Comparison of ENCODE assay signal across 8 cellular contexts in the genomic region with DNA sequence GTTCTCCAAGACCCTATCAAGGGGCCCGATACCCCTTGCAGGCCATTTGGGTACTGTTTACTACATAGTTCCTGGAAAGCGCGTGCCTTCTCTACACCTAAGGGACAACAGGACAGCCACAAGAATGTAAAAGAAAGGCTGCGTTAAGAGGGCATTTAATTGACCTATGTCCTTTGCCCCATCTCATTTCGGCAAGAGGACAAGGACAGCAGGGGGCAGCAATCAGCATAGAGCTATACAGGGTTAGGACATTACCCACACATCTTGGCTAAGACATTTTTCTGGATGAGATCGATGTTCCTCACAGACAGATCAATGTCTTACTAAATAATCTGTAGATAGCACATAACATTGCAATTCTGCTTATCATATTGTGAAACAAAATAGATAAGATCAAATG. TPM values are rescaled to one million over a fixed set of nuclear protein-coding genes. Genes with fewer than 3 reads are reported as not detected.
DNase-seq lines count a peak whose midpoint lies in the region; ATAC-seq and TF ChIP-seq lines count a peak whose summit lies in the region.

No MANE protein-coding gene starts in this region.

- H3K27me3 ChIP-seq in transverse colon = peaks cover 13% of the 10 kb centered on the region

- no peaks in the 10 kb centered on the region for H3K36me3 Mint-ChIP-seq in activated T-cell treated with anti-CD3 and anti-CD28 coated beads, Interleukin-2, amount 50 U/mL, for 72 hours (ENCODE audit: insufficient read depth in 2 of 2)
- H3K36me3 Mint-ChIP-seq in immature natural killer cell = no peaks in the 10 kb centered on the region

- H3K4me3 Mint-ChIP-seq in activated T-cell treated with anti-CD3 and anti-CD28 coated beads, Interleukin-2, amount 50 U/mL, for 72 hours = no peak overlapping the region
- H3K4me3 Mint-ChIP-seq in immature natural killer cell = no peak overlapping the region

- DNase-seq in activated CD4-positive, alpha-beta T cell treated with anti-CD3 and anti-CD28 coated beads for 24 hours (ENCODE audit: low read depth in 2 of 2) = peak; percentile 17 to 28
- DNase-seq in activated CD4-positive, alpha-beta T cell treated with anti-CD3 and anti-CD28 coated beads for 1 hour = no peak
- DNase-seq in NCI-H82 treated with DMSO at 0.1 percent for 48 hours (lab: John Stamatoyannopoulos, UW; ENCODE audit: unreplicated experiment) = peak; percentile 19
- peak; percentile 46 to 61 for DNase-seq in activated T-cell treated with anti-CD3 and anti-CD28 coated beads, Interleukin-2, amount 50 U/mL, for 72 hours
- DNase-seq in immature natural killer cell = peak in 2 of 3 donors; percentile 11 to 21
- DNase-seq in transverse colon = peak; percentile 51
- DNase-seq in NCI-H2081 treated with DMSO at 0.1 percent for 48 hours (lab: John Stamatoyannopoulos, UW) = no peak

- TF ChIP-seq POLR2A in transverse colon (IDR thresholded peaks at IDR 0.05) = no peak

- H3K27ac ChIP-seq in transverse colon = no peak overlapping the region

- no peak for TF ChIP-seq EP300 in transverse colon (IDR thresholded peaks at IDR 0.05; ENCODE audit: low read depth)

- H3K9me3 Mint-ChIP-seq in activated T-cell treated with anti-CD3 and anti-CD28 coated beads, Interleukin-2, amount 50 U/mL, for 72 hours = no peaks in the 10 kb centered on the region
- H3K9me3 Mint-ChIP-seq in immature natural killer cell = no peaks in the 10 kb centered on the region

- peaks cover 21% of the 10 kb centered on the region for H3K27me3 Mint-ChIP-seq in activated T-cell treated with anti-CD3 and anti-CD28 coated beads, Interleukin-2, amount 50 U/mL, for 72 hours (ENCODE audit: low read depth)
- H3K27me3 Mint-ChIP-seq in immature natural killer cell (ENCODE audit: low read depth in 3 of 3) = peaks cover 3 to 14% (median 8%) of the 10 kb centered on the region in 3 donors

- no peaks in the 10 kb centered on the region for H3K4me1 ChIP-seq in transverse colon

- H3K4me1 Mint-ChIP-seq in activated T-cell treated with anti-CD3 and anti-CD28 coated beads, Interleukin-2, amount 50 U/mL, for 72 hours (ENCODE audit: low read depth) = no peaks in the 10 kb centered on the region
- H3K4me1 Mint-ChIP-seq in immature natural killer cell = peaks cover 11 to 17% of the 10 kb centered on the region in 2 donors

- peak; percentile 14 to 45 (median 31) for TF ChIP-seq CTCF in transverse colon (IDR thresholded peaks at IDR 0.05)

- peak in 1 of 2 donors; percentile 40 for ATAC-seq in activated T-cell treated with anti-CD3 and anti-CD28 coated beads, Interleukin-2, amount 50 U/mL, for 72 hours (replicated peaks in 1 of 2)
- no peak for ATAC-seq in GM19324 (IDR thresholded peaks at IDR 0.05; ENCODE audit: low FRiP score, unreplicated experiment)

- in situ Hi-C loops in transverse colon (cut with MboI; ENCODE audit: low pct_ligation_motif_present in 1 of 4, low pct_unique_long_range_greater_than_20kb in 1 of 4, low sequenced_read_pairs in 3 of 4) = no loop called here

- intact Hi-C loops in transverse colon (cut with DNase I; ENCODE audit: low total_unique reads) = no loop called here

- no peaks in the 10 kb centered on the region for H3K9me3 ChIP-seq in transverse colon

- H3K4me3 ChIP-seq in transverse colon = no peak overlapping the region

- H3K27ac Mint-ChIP-seq in activated T-cell treated with anti-CD3 and anti-CD28 coated beads, Interleukin-2, amount 50 U/mL, for 72 hours = no peak overlapping the region
- no peak overlapping the region for H3K27ac Mint-ChIP-seq in immature natural killer cell

- 45 to 50% methylated on average over 1 to 6 of the region's 6 CpGs for WGBS in transverse colon (ENCODE audit: low coverage in 1 of 2), 2 donors

- H3K36me3 ChIP-seq in transverse colon = no peaks in the 10 kb centered on the region

RNA-seq across cellular contexts. Expression of a gene that starts 41.2 kb away (rescaled TPM):
- total RNA-seq in activated T-cell treated with anti-CD3 and anti-CD28 coated beads, Interleukin-2, amount 50 U/mL, for 72 hours = under 1 TPM; 0.09 to 0.12 TPM
- 1 to 10 TPM in 2 of 3 donors, under 1 TPM in 1; 0.80 to 1.6 (median 1.2) TPM for polyA plus RNA-seq in immature natural killer cell
- under 1 TPM in 2 of 4 donors, not detected in 2; 0.55 to 0.95 TPM for total RNA-seq in transverse colon

Comparison
In these comparisons a context has a peak if more than half of its experiments do, and no peak if none do; other contexts are left out.
1. DNase-seq: peak in activated CD4-positive, alpha-beta T cell treated with anti-CD3 and anti-CD28 coated beads for 24 hours (2 of 2), NCI-H82 treated with DMSO at 0.1 percent for 48 hours (single experiment), activated T-cell treated with anti-CD3 and anti-CD28 coated beads, Interleukin-2, amount 50 U/mL, for 72 hours (2 of 2), immature natural killer cell (2 of 3) and transverse colon (single experiment); none in activated CD4-positive, alpha-beta T cell treated with anti-CD3 and anti-CD28 coated beads for 1 hour (single experiment) and NCI-H2081 treated with DMSO at 0.1 percent for 48 hours (single experiment).